ENCODE assay signal across 8 cellular contexts in the genomic region with DNA sequence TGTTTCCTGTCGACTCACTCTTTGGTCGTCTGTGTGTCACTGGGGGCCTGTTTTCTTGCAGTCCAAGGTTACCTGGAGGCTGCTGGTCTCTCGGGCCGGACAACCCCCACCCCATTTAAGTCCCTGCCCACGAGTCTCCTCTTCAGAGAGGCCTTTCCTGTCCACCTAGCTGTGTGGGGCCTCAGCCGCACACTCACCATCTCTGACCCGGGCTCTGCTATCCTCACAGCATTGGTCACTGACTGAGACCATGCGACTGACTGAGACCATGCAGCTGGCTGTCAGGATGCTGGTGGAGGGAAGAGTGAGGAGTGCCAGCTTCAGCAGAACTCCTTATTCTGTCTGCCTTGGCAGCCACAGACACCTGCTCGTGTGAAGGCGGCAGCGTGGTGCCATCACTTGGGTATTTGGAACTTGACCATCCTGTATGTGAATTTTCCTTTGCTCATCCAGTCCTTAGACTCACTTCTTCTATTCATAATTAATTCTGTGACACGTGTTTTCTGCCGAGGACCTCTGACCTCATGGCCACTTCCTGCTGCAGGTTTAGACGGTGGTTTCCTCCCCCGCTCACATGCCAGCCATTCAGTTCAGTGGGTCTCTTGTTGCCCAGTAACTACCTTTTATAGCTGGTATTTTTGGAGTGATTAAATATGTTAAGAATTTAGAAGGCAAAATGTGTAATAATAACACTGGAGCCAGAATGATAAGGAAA. TPM values are rescaled to one million over a fixed set of nuclear protein-coding genes. Genes with fewer than 3 reads are reported as not detected.
DNase-seq lines count a peak whose midpoint lies in the region; ATAC-seq, FAIRE-seq and TF ChIP-seq lines count a peak whose summit lies in the region.

No MANE protein-coding gene starts in this region.

- TF ChIP-seq POLR2A in K562 (conservative IDR thresholded peaks at IDR 0.05) = no peak

- H3K36me3 Mint-ChIP-seq in WTC11 = peaks cover 17% of the 10 kb centered on the region

- no peaks in the 10 kb centered on the region for H4K20me1 ChIP-seq in K562 (replicated peaks; ENCODE audit: control insufficient read depth, insufficient read depth, low read length)
- no peaks in the 10 kb centered on the region for H4K20me1 ChIP-seq in osteoblast (ENCODE audit: insufficient read depth, low read length)

- H3K9ac ChIP-seq in K562 (ENCODE audit: insufficient read depth in 1 of 2, low read depth in 2 of 2, low read length in 2 of 2) = peak overlapping the region in 1 of 2 experiments; percentile 37; a peak in 2 of 4 replicates

- H3K27ac ChIP-seq in K562 (ENCODE audit: extremely low read depth, low read depth, low read length) = no peak overlapping the region
- peak overlapping the region; percentile 93 for H3K27ac ChIP-seq in osteoblast (ENCODE audit: low read depth, low read length)

- no peak for TF ChIP-seq EP300 in K562 (IDR thresholded peaks at IDR 0.05; ENCODE audit: low read length)

- no peaks in the 10 kb centered on the region for H3K79me2 ChIP-seq in K562 (ENCODE audit: control insufficient read depth, insufficient read depth, low read length)
- H3K79me2 ChIP-seq in osteoblast (ENCODE audit: insufficient read depth, low read length) = peaks cover 8% of the 10 kb centered on the region

- DNase-seq in GDM1 (lab: John Stamatoyannopoulos, UW) (peak; percentile 37), NOMO-1 treated with DMSO at 0.1 percent for 48 hours (lab: John Stamatoyannopoulos, UW; ENCODE audit: unreplicated experiment) (peak; percentile 56), K562 (ENCODE audit: extremely low read depth in 1 of 4, low spot score in 3 of 4) (peak in 1 of 4 experiments; percentile 16), osteoblast (ENCODE audit: insufficient read length, low spot score, missing footprints) (peak; percentile 82), hippocampal formation (lab: John Stamatoyannopoulos, UW) (no peak), NCI-H187 (lab: John Stamatoyannopoulos, UW) (no peak), WTC11 (ENCODE audit: low spot score) (no peak)

- H3K4me3 ChIP-seq in K562 = no peak overlapping the region
- no peak overlapping the region for H3K4me3 ChIP-seq in osteoblast (ENCODE audit: insufficient read depth, low read length)

- intact Hi-C loops in K562 (cut with micrococcal nuclease) = no loop called here

- peaks cover 8% of the 10 kb centered on the region for H3K9me3 Mint-ChIP-seq in WTC11

- WGBS in K562 (ENCODE audit: insufficient coverage, low coverage, missing lambda C conversion rate) = 66% methylated on average over 15 of the region's 15 CpGs

- no peaks in the 10 kb centered on the region for H3K9me1 ChIP-seq in K562 (ENCODE audit: control insufficient read depth, insufficient read depth, low read length)

- H3K27ac Mint-ChIP-seq in WTC11 = no peak overlapping the region

- CTCF ChIA-PET in K562 (lab: Yijun Ruan, JAX; ENCODE audit: low intra/inter-chr PET ratio) = no interaction called here
- CTCF ChIA-PET in WTC11 (lab: Charles Lee) = interaction anchor here (1.0 to 2.5 kb wide), 4 partner anchors 8 to 26 kb away, joined by 3 to 11 read pairs (median 4); no protein-coding TSS in a partner anchor

- no peak overlapping the region; the same call in 1 of the 2 replicates for H2AFZ ChIP-seq in K562 (ENCODE audit: low read depth, low read length)
- peak overlapping the region; percentile 10 for H2AFZ ChIP-seq in osteoblast (ENCODE audit: low read length)

- BruUV-seq in K562 (replicated peaks; lab: Mats Ljungman, UMichigan) = no TSS peak

- in situ Hi-C loops in K562 (cut with MboI) = no loop called here

- no peaks in the 10 kb centered on the region for H3K27me3 Mint-ChIP-seq in WTC11 (ENCODE audit: low read depth)

- H3K4me1 Mint-ChIP-seq in WTC11 = peaks cover 19% of the 10 kb centered on the region

- POLR2A ChIA-PET in K562 (lab: Yijun Ruan, JAX) = no interaction called here
- POLR2A ChIA-PET in WTC11 (lab: Charles Lee) = no interaction called here

- ATAC-seq in K562 (no peak), HG03095 (IDR thresholded peaks at IDR 0.05; ENCODE audit: unreplicated experiment) (no peak), WTC11 (no peak)

- no peaks in the 10 kb centered on the region for H3K9me3 ChIP-seq in K562 (replicated peaks; ENCODE audit: control insufficient read depth, insufficient read depth, low read depth, low read length)
- H3K9me3 ChIP-seq in osteoblast (ENCODE audit: low read depth, low read length) = no peaks in the 10 kb centered on the region

- H3K36me3 ChIP-seq in K562 (ENCODE audit: control insufficient read depth, insufficient read depth, low read length) (no peaks in the 10 kb centered on the region), osteoblast (ENCODE audit: insufficient read depth, low read length) (no peaks in the 10 kb centered on the region)

- TF ChIP-seq CTCF in K562 (IDR thresholded peaks at IDR 0.05 in 2 of 3, conservative IDR thresholded peaks at IDR 0.05 in 1 of 3; ENCODE audit: insufficient read depth in 2 of 3, low read depth in 1 of 3, low read length in 3 of 3) (no peak), osteoblast (IDR thresholded peaks at IDR 0.05; ENCODE audit: extremely low read depth, low read depth, low read length) (no peak), WTC11 (IDR thresholded peaks at IDR 0.05) (no peak)

- no peak overlapping the region for H3K4me3 Mint-ChIP-seq in WTC11

- no peak for FAIRE-seq in K562 (lab: Jason Lieb, UNC)

- H3K27me3 ChIP-seq in K562 (ENCODE audit: control insufficient read depth in 2 of 2, insufficient read depth in 2 of 2, low read length in 2 of 2) (no peaks in the 10 kb centered on the region), osteoblast (ENCODE audit: insufficient read depth, low read length) (no peaks in the 10 kb centered on the region)

- H3K4me2 ChIP-seq in K562 (ENCODE audit: insufficient read depth, low read length) = no peak overlapping the region
- H3K4me2 ChIP-seq in osteoblast (ENCODE audit: insufficient read depth, low read length) = peak overlapping the region; percentile 11

- no peak for TF ChIP-seq RAD21 in K562 (CRISPR knock-in tag; conservative IDR thresholded peaks at IDR 0.05 in 1 of 2, IDR thresholded peaks at IDR 0.05 in 1 of 2)

- H3K4me1 ChIP-seq in K562 (replicated peaks in 1 of 2; ENCODE audit: control insufficient read depth in 2 of 2, insufficient read depth in 2 of 2, low read length in 2 of 2) = peaks cover 6 to 9% of the 10 kb centered on the region in 2 experiments; a peak in 4 of 5 replicates
- H3K4me1 ChIP-seq in osteoblast (ENCODE audit: insufficient read depth, low read length) = peaks cover 50% of the 10 kb centered on the region

TF ChIP-seq in K562, 482 proteins besides CTCF, POLR2A, EP300 and RAD21 (continues in another document):
- TF ChIP-seq HDAC3 (IDR thresholded peaks at IDR 0.05; ENCODE audit: borderline replicate concordance, partially characterized antibody) (no peak), ZBED1 (IDR thresholded peaks at IDR 0.05) (no peak), IRF2 (CRISPR knock-in tag; IDR thresholded peaks at IDR 0.05) (no peak), ZNF324 (CRISPR knock-in tag; IDR thresholded peaks at IDR 0.05) (no peak)

TF ChIP-seq in WTC11, 78 proteins besides CTCF, POLR2A, EP300 and RAD21 (continues in another document):
- no peak for TF ChIP-seq KAT7 (CRISPR knock-in tag; IDR thresholded peaks at IDR 0.05; ENCODE audit: borderline replicate concordance)
- TF ChIP-seq, protein P1, sequence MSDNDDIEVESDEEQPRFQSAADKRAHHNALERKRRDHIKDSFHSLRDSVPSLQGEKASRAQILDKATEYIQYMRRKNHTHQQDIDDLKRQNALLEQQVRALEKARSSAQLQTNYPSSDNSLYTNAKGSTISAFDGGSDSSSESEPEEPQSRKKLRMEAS (CRISPR knock-in tag; IDR thresholded peaks at IDR 0.05) = no peak

RNA-seq across cellular contexts. Expression of a gene that starts 47.5 kb away (rescaled TPM):
- total RNA-seq in K562 (2011; cell fraction: chromatin; rRNA removed; ENCODE audit: low replicate concordance) = 69.7 and 90.0 TPM in 2 replicates
- total RNA-seq in K562 (2011; cell fraction: nucleolus; rRNA removed) = 54.0 and 56.1 TPM in 2 replicates
- 64.5 and 65.1 TPM in 2 replicates for total RNA-seq in K562 (2011; cell fraction: nucleoplasm; rRNA removed)
- total RNA-seq in K562 (2014; rRNA removed) (32.0 and 37.5 TPM in 2 replicates), K562 (2014; rRNA removed; fragmentation: Illumina TruSeq; extraction: Trizol) (17.5 and 18.0 TPM in 2 replicates), K562 (2015; rRNA removed; fragmentation: Illumina TruSeq; extraction: Trizol) (18.2 and 20.1 TPM in 2 replicates), K562 (2021) (35.5 and 37.7 TPM in 2 replicates), osteoblast (26.5 and 27.9 TPM in 2 replicates), WTC11 (2021) (36.2 to 43.9 TPM (median 39.1 TPM) in 3 replicates)
- polyA plus RNA-seq in K562 (2011; rRNA removed) (23.9 and 26.4 TPM in 2 replicates), K562 (2014; fragmentation: Illumina TruSeq; extraction: Trizol) (27.5 and 34.9 TPM in 2 replicates), K562 (2014; fragmentation: Nextera tagmentation; extraction: Ambion mirVana) (1 to 10 TPM; 6.3 to 8.7 TPM), K562 (2014; rRNA removed) (33.1 and 42.1 TPM in 2 replicates)
- polyA plus RNA-seq in K562 (2011; cell fraction: cytosol; rRNA removed) = 25.8 and 40.3 TPM in 2 replicates
- 81.4 and 94.5 TPM in 2 replicates for polyA plus RNA-seq in K562 (2011; cell fraction: nucleus; rRNA removed)
- 22.4 and 22.9 TPM in 2 replicates for polyA plus RNA-seq in K562 (2012)
- polyA minus RNA-seq in K562 (2011; rRNA and poly(A)+ RNA removed) = 13.5 and 17.4 TPM in 2 replicates
- polyA minus RNA-seq in K562 (2011; cell fraction: cytosol; rRNA and poly(A)+ RNA removed) = 20.6 and 22.0 TPM in 2 replicates
- polyA minus RNA-seq in K562 (2011; cell fraction: nucleus; rRNA and poly(A)+ RNA removed) = 21.3 and 22.2 TPM in 2 replicates

RNA-seq across cellular contexts. Expression of a gene that starts 58.9 kb away (rescaled TPM):
- 5.1 and 10.4 TPM in 2 replicates for total RNA-seq in K562 (2011; cell fraction: chromatin; rRNA removed; ENCODE audit: low replicate concordance)
- total RNA-seq in K562 (2011; cell fraction: nucleolus; rRNA removed) = 0.83 and 3.6 TPM in 2 replicates
- 2.3 and 4.4 TPM in 2 replicates for total RNA-seq in K562 (2011; cell fraction: nucleoplasm; rRNA removed)
- total RNA-seq in K562 (2014; rRNA removed) = 2.9 and 3.3 TPM in 2 replicates
- 3.4 and 3.9 TPM in 2 replicates for total RNA-seq in K562 (2014; rRNA removed; fragmentation: Illumina TruSeq; extraction: Trizol)
- total RNA-seq in K562 (2015; rRNA removed; fragmentation: Illumina TruSeq; extraction: Trizol) = 3.8 and 5.1 TPM in 2 replicates
- 5.5 and 7.4 TPM in 2 replicates for total RNA-seq in K562 (2021)
- 2.2 and 2.6 TPM in 2 replicates for polyA plus RNA-seq in K562 (2011; rRNA removed)
- polyA plus RNA-seq in K562 (2011; cell fraction: cytosol; rRNA removed) = 1.6 and 1.7 TPM in 2 replicates
- polyA plus RNA-seq in K562 (2011; cell fraction: nucleus; rRNA removed) = 1.3 and 2.1 TPM in 2 replicates
- 2.9 and 3.8 TPM in 2 replicates for polyA plus RNA-seq in K562 (2012)
- 4.3 and 6.2 TPM in 2 replicates for polyA plus RNA-seq in K562 (2014; fragmentation: Illumina TruSeq; extraction: Trizol)
- 1 to 10 TPM; 1.3 to 1.4 TPM for polyA plus RNA-seq in K562 (2014; fragmentation: Nextera tagmentation; extraction: Ambion mirVana)
- 3.2 and 4.5 TPM in 2 replicates for polyA plus RNA-seq in K562 (2014; rRNA removed)
- 1.4 and 1.8 TPM in 2 replicates for polyA minus RNA-seq in K562 (2011; rRNA and poly(A)+ RNA removed)
- polyA minus RNA-seq in K562 (2011; cell fraction: cytosol; rRNA and poly(A)+ RNA removed) = 2.7 and 4.0 TPM in 2 replicates
- polyA minus RNA-seq in K562 (2011; cell fraction: nucleus; rRNA and poly(A)+ RNA removed) = 1.6 and 1.8 TPM in 2 replicates
- 7.6 and 8.5 TPM in 2 replicates for total RNA-seq in osteoblast
- total RNA-seq in WTC11 (2021) = 14.7 to 18.7 TPM (median 16.8 TPM) in 3 replicates

Comparison
In these comparisons a context has a peak if more than half of its experiments do, and no peak if none do; other contexts are left out.
1. DNase-seq: peak in GDM1 (single experiment), NOMO-1 treated with DMSO at 0.1 percent for 48 hours (single experiment) and osteoblast (single experiment); none in hippocampal formation (0 of 2), NCI-H187 (0 of 2) and WTC11 (single experiment).